ENCODE assay signal across 27 cellular contexts in genomic region chr17:7229504-7229903, GRCh38.
"Had no signal": no experiment of that assay in that cellular context is flagged by ENCODE, and none has a peak within 500 bp of the region (broad histone marks: within the 10 kb centered on the region; RNA-seq: fewer than 3 reads in every experiment).

No MANE protein-coding gene starts in this region.

- H3K27me3 Mint-ChIP-seq: activated T-helper 17 cell treated with anti-CD3 and anti-CD28 coated beads, Interleukin-2, amount 50 U/mL, for 72 hours; effector memory CD8-positive, alpha-beta T cell; naive B cell; stimulated activated naive CD8-positive, alpha-beta T cell treated with anti-CD3 and anti-CD28 coated beads, Interleukin-15, Interleukin-2, amounts not matched to agents 100 ng/mL and 50 ng/mL, for 24 hours; type B pancreatic cell had no signal

- H3K36me3 ChIP-seq: uterus had no signal

- H3K4me3 Mint-ChIP-seq: activated CD4-positive, alpha-beta memory T cell treated with anti-CD3 and anti-CD28 coated beads for 36 hours; activated T-helper 17 cell treated with anti-CD3 and anti-CD28 coated beads, Interleukin-2, amount 50 U/mL, for 72 hours; effector memory CD8-positive, alpha-beta T cell; mesothelial cell of epicardium; stimulated activated naive CD8-positive, alpha-beta T cell treated with anti-CD3 and anti-CD28 coated beads, Interleukin-15, Interleukin-2, amounts not matched to agents 100 ng/mL and 50 ng/mL, for 24 hours; type B pancreatic cell had no signal

- H3K9me3 ChIP-seq: right lobe of liver, thoracic aorta, uterus had no signal

- H3K9me3 Mint-ChIP-seq: activated CD4-positive, alpha-beta memory T cell treated with anti-CD3 and anti-CD28 coated beads for 36 hours; activated T-helper 17 cell treated with anti-CD3 and anti-CD28 coated beads, Interleukin-2, amount 50 U/mL, for 72 hours; effector memory CD8-positive, alpha-beta T cell; mesothelial cell of epicardium; naive B cell; stimulated activated naive CD8-positive, alpha-beta T cell treated with anti-CD3 and anti-CD28 coated beads, Interleukin-15, Interleukin-2, amounts not matched to agents 100 ng/mL and 50 ng/mL, for 24 hours; type B pancreatic cell had no signal

- DNase-seq: activated CD4-positive, alpha-beta memory T cell treated with anti-CD3 and anti-CD28 coated beads for 36 hours; activated CD4-positive, alpha-beta T cell treated with anti-CD3 and anti-CD28 coated beads for 48 hours; activated CD8-positive, alpha-beta memory T cell treated with anti-CD3 and anti-CD28 coated beads, Interleukin-2, amount 50 U/mL, for 4 hours; activated gamma-delta T cell treated with Interleukin-2 at 50 U/mL for 16 hours; activated naive CD4-positive, alpha-beta T cell treated with anti-CD3 and anti-CD28 coated beads, Interleukin-2, amount 50 U/mL, for 16 hours; activated T-cell treated with anti-CD3 and anti-CD28 coated beads, Interleukin-2, amount 50 U/mL, for 1 hour; amniotic stem cell; brain microvascular endothelial cell; caudate nucleus; cortex of kidney; effector memory CD8-positive, alpha-beta T cell; foreskin keratinocyte; kidney glomerular epithelial cell; naive B cell; occipital lobe; stimulated activated CD4-positive, alpha-beta T cell treated with anti-CD3 and anti-CD28 coated beads, Interleukin-2, amount 100 ng/mL, for 48 hours; T-helper 9 cell; uterus; WERI-Rb-1 had no signal

- ATAC-seq: activated CD4-positive, CD25-positive, alpha-beta regulatory T cell treated with anti-CD3 and anti-CD28 coated beads, Interleukin-2, amount 50 U/mL, for 24 hours; activated T-helper 17 cell treated with anti-CD3 and anti-CD28 coated beads, Interleukin-2, amount 50 U/mL, for 72 hours; effector memory CD8-positive, alpha-beta T cell; foreskin keratinocyte; right lobe of liver had no signal

- H3K27me3 ChIP-seq: brain microvascular endothelial cell, foreskin keratinocyte, right lobe of liver, uterus had no signal

- H3K27ac ChIP-seq: brain microvascular endothelial cell, foreskin keratinocyte, parathyroid adenoma, right lobe of liver, thoracic aorta, uterus, WERI-Rb-1 had no signal

- H3K4me3 ChIP-seq: right lobe of liver, thoracic aorta, uterus had no signal

- H3K27ac Mint-ChIP-seq: activated CD4-positive, alpha-beta memory T cell treated with anti-CD3 and anti-CD28 coated beads for 36 hours; activated T-helper 17 cell treated with anti-CD3 and anti-CD28 coated beads, Interleukin-2, amount 50 U/mL, for 72 hours; mesothelial cell of epicardium; naive B cell; stimulated activated naive CD8-positive, alpha-beta T cell treated with anti-CD3 and anti-CD28 coated beads, Interleukin-15, Interleukin-2, amounts not matched to agents 100 ng/mL and 50 ng/mL, for 24 hours; type B pancreatic cell had no signal
